Comparison of ENCODE assay signal across 15 cellular contexts in genomic region chr2:111984213-111984604, GRCh38.
DNase-seq lines count a peak whose midpoint lies in the region; ATAC-seq and TF ChIP-seq lines count a peak whose summit lies in the region.
"Had no signal": no experiment of that assay in that cellular context is flagged by ENCODE, and none has a peak within 500 bp of the region (broad histone marks: within the 10 kb centered on the region; RNA-seq: fewer than 3 reads in every experiment).

No MANE protein-coding gene starts in this region.

- TF ChIP-seq CTCF in Caco-2 (IDR thresholded peaks at IDR 0.05; ENCODE audit: insufficient read depth in 1 of 2, low read depth in 1 of 2, low read length in 1 of 2, severe bottlenecking in 1 of 2, unreplicated experiment in 1 of 2) = no peak
- no peak for TF ChIP-seq CTCF in PC-3 (conservative IDR thresholded peaks at IDR 0.05; ENCODE audit: low read depth, low read length)
- TF ChIP-seq CTCF in neural progenitor cell (IDR thresholded peaks at IDR 0.05) = no peak

- H3K36me3 Mint-ChIP-seq in Caco-2 (ENCODE audit: insufficient read depth, unreplicated experiment) (peaks cover 76% of the 10 kb centered on the region), neural progenitor cell (peaks cover 33% of the 10 kb centered on the region)
- H3K36me3 Mint-ChIP-seq in activated T-cell treated with anti-CD3 and anti-CD28 coated beads, Interleukin-2, amount 50 U/mL, for 4 hours (ENCODE audit: insufficient read depth) = no peaks in the 10 kb centered on the region

- H2AFZ ChIP-seq in PC-3 (ENCODE audit: low read length) = no peak overlapping the region
- H2AFZ ChIP-seq in neural progenitor cell (replicated peaks) = no peak overlapping the region

- H3K27ac ChIP-seq in PC-3 (ENCODE audit: low read length) (peak overlapping the region; percentile 22; the same call in 1 of the 2 replicates), esophagus (ENCODE audit: low read depth in 2 of 2, low read length in 1 of 2) (peak overlapping the region; percentile 38 to 80), neural progenitor cell (no peak overlapping the region)

- peak; percentile 74 for ATAC-seq in PC-3
- no peak for ATAC-seq in activated T-cell treated with anti-CD3 and anti-CD28 coated beads, Interleukin-2, amount 50 U/mL, for 4 hours
- ATAC-seq: Panc1, Right ventricle myocardium inferior had no signal

- no peaks in the 10 kb centered on the region for H3K27me3 ChIP-seq in Caco-2 (replicated peaks; ENCODE audit: control insufficient read depth, insufficient read depth, low read length)
- no peaks in the 10 kb centered on the region for H3K27me3 ChIP-seq in PC-3 (ENCODE audit: low read length)
- H3K27me3 ChIP-seq in esophagus (ENCODE audit: control insufficient read depth in 1 of 2, insufficient read depth in 2 of 2, low read length in 2 of 2) = no peaks in the 10 kb centered on the region
- no peaks in the 10 kb centered on the region for H3K27me3 ChIP-seq in neural progenitor cell

- no peaks in the 10 kb centered on the region for H4K20me1 ChIP-seq in PC-3 (ENCODE audit: low read length)
- no peaks in the 10 kb centered on the region for H4K20me1 ChIP-seq in neural progenitor cell (ENCODE audit: low read depth)

- CTCF ChIA-PET in Caco-2 (lab: Charles Lee) = interaction anchor here (1.0 kb wide), 1 partner anchor 87 kb away, joined by 4 read pairs; no protein-coding TSS in a partner anchor
- CTCF ChIA-PET in PC-3 (lab: Charles Lee) = interaction anchor here (0.6 kb wide), 1 partner anchor 96 kb away, joined by 3 read pairs; no protein-coding TSS in a partner anchor

- peaks cover 4% of the 10 kb centered on the region for H3K36me3 ChIP-seq in Caco-2 (ENCODE audit: control insufficient read depth, insufficient read depth, low read length)
- no peaks in the 10 kb centered on the region for H3K36me3 ChIP-seq in PC-3 (ENCODE audit: low read depth, low read length)
- peaks cover 0 to 4% of the 10 kb centered on the region in 2 donors for H3K36me3 ChIP-seq in esophagus (ENCODE audit: control insufficient read depth in 2 of 2, insufficient read depth in 2 of 2, low read length in 1 of 2)
- no peaks in the 10 kb centered on the region for H3K36me3 ChIP-seq in neural progenitor cell

- H3K4me1 ChIP-seq in Caco-2 = peaks cover 63% of the 10 kb centered on the region
- peaks cover 15% of the 10 kb centered on the region for H3K4me1 ChIP-seq in PC-3 (ENCODE audit: insufficient read depth, low read length)
- peaks cover 0 to 4% of the 10 kb centered on the region in 2 donors for H3K4me1 ChIP-seq in esophagus (ENCODE audit: control insufficient read depth in 2 of 2, insufficient read depth in 2 of 2, low read length in 1 of 2)
- H3K4me1 ChIP-seq in neural progenitor cell = peaks cover 50% of the 10 kb centered on the region

- no peaks in the 10 kb centered on the region for H3K9me2 ChIP-seq in PC-3 (replicated peaks; ENCODE audit: low read length)

- H3F3A ChIP-seq in PC-3 (ENCODE audit: low read length, unreplicated experiment) (no peaks in the 10 kb centered on the region), neural progenitor cell (ENCODE audit: low read depth) (peaks cover 20% of the 10 kb centered on the region)

- H3K4me2 ChIP-seq in PC-3 (ENCODE audit: low read length) (peak overlapping the region; percentile 30), neural progenitor cell (peak overlapping the region; percentile 33)

- H3K4me3 ChIP-seq in Caco-2 (ENCODE audit: low read depth, low read length) (no peak overlapping the region), PC-3 (ENCODE audit: low read length) (no peak overlapping the region), esophagus (ENCODE audit: low read depth in 1 of 2, low read length in 2 of 2) (no peak overlapping the region), neural progenitor cell (no peak overlapping the region)

- H3K9me3 Mint-ChIP-seq in Caco-2 (ENCODE audit: unreplicated experiment) = no peaks in the 10 kb centered on the region
- H3K9me3 Mint-ChIP-seq in neural progenitor cell = peaks cover 3% of the 10 kb centered on the region
- no peaks in the 10 kb centered on the region for H3K9me3 Mint-ChIP-seq in activated T-cell treated with anti-CD3 and anti-CD28 coated beads, Interleukin-2, amount 50 U/mL, for 4 hours
- H3K9me3 Mint-ChIP-seq: CD8-positive, alpha-beta memory T cell had no signal

- WGBS in esophagus, 2 donors = 77 to 80% methylated on average over 4 of the region's 4 CpGs

- H3K79me2 ChIP-seq in PC-3 (ENCODE audit: low read length) (no peaks in the 10 kb centered on the region), neural progenitor cell (ENCODE audit: low read depth) (no peaks in the 10 kb centered on the region)

- peak overlapping the region; percentile 34 for H3K27ac Mint-ChIP-seq in Caco-2 (ENCODE audit: unreplicated experiment)
- H3K27ac Mint-ChIP-seq in neural progenitor cell = peak overlapping the region; percentile 48
- H3K27ac Mint-ChIP-seq: CD8-positive, alpha-beta memory T cell had no signal

- no peaks in the 10 kb centered on the region for H3K9me3 ChIP-seq in Caco-2
- H3K9me3 ChIP-seq in PC-3 (ENCODE audit: low read length) = no peaks in the 10 kb centered on the region
- no peaks in the 10 kb centered on the region for H3K9me3 ChIP-seq in esophagus (ENCODE audit: control insufficient read depth in 2 of 2, insufficient read depth in 1 of 2, low read depth in 1 of 2, low read length in 1 of 2)
- H3K9me3 ChIP-seq in neural progenitor cell (ENCODE audit: low read depth) = no peaks in the 10 kb centered on the region

- H3K27me3 Mint-ChIP-seq in Caco-2 (ENCODE audit: insufficient read depth, unreplicated experiment) (no peaks in the 10 kb centered on the region), neural progenitor cell (ENCODE audit: insufficient read depth, low read depth) (peaks cover 4% of the 10 kb centered on the region)
- H3K27me3 Mint-ChIP-seq in activated T-cell treated with anti-CD3 and anti-CD28 coated beads, Interleukin-2, amount 50 U/mL, for 4 hours (ENCODE audit: low read depth) = peaks cover 6% of the 10 kb centered on the region

- DNase-seq in Caco-2 = no peak
- peak; percentile 73 for DNase-seq in PC-3
- DNase-seq in neural progenitor cell (ENCODE audit: low spot score) = no peak
- DNase-seq in NCI-H2029 treated with DMSO at 0.1 percent for 48 hours (lab: John Stamatoyannopoulos, UW) = no peak
- no peak for DNase-seq in NK-92 treated with Interleukin-12 subunit alpha and Interleukin-12 subunit beta, amount 100 ng/mL, for 24 hours (lab: John Stamatoyannopoulos, UW)
- DNase-seq in activated T-cell treated with anti-CD3 and anti-CD28 coated beads, Interleukin-2, amount 50 U/mL, for 4 hours = no peak
- DNase-seq: C1 segment of cervical spinal cord; CD8-positive, alpha-beta memory T cell; NCI-H1105 treated with DMSO at 0.1 percent for 48 hours; NCI-H1694; NCI-H510A; NCI-H774 had no signal

- H3K4me1 Mint-ChIP-seq in Caco-2 (ENCODE audit: low read depth, unreplicated experiment) (peaks cover 62% of the 10 kb centered on the region), neural progenitor cell (peaks cover 52% of the 10 kb centered on the region)
- peaks cover 3% of the 10 kb centered on the region for H3K4me1 Mint-ChIP-seq in activated T-cell treated with anti-CD3 and anti-CD28 coated beads, Interleukin-2, amount 50 U/mL, for 4 hours (ENCODE audit: low read depth)

- H3K4me3 Mint-ChIP-seq in Caco-2 (ENCODE audit: unreplicated experiment) (no peak overlapping the region), neural progenitor cell (no peak overlapping the region)
- H3K4me3 Mint-ChIP-seq in activated T-cell treated with anti-CD3 and anti-CD28 coated beads, Interleukin-2, amount 50 U/mL, for 4 hours = no peak overlapping the region
- H3K4me3 Mint-ChIP-seq: CD8-positive, alpha-beta memory T cell had no signal

- no peak overlapping the region for H3K9ac ChIP-seq in PC-3 (ENCODE audit: low read length)
- H3K9ac ChIP-seq in neural progenitor cell = no peak overlapping the region

- BruUV-seq in Caco-2 (replicated peaks; lab: Mats Ljungman, UMichigan) (no TSS peak), PC-3 (replicated peaks; lab: Mats Ljungman, UMichigan) (no TSS peak)

- intact Hi-C loops in Caco-2 (cut with micrococcal nuclease; ENCODE audit: unreplicated experiment) = no loop called here
- intact Hi-C loops in PC-3 (cut with micrococcal nuclease) = no loop called here

- POLR2A ChIA-PET in Caco-2 (lab: Charles Lee) (no interaction called here), PC-3 (lab: Charles Lee; ENCODE audit: unreplicated experiment) (interaction anchor here (0.6 kb wide), 1 partner anchor 48 kb away, joined by 6 read pairs; no protein-coding TSS in a partner anchor)
